ENCODE assay signal across 12 cellular contexts in genomic region chr14:63436286-63437098, GRCh38.
DNase-seq lines count a peak whose midpoint lies in the region; ATAC-seq and TF ChIP-seq lines count a peak whose summit lies in the region.
"Had no signal": no experiment of that assay in that cellular context is flagged by ENCODE, and none has a peak within 500 bp of the region (broad histone marks: within the 10 kb centered on the region; RNA-seq: fewer than 3 reads in every experiment).

No MANE protein-coding gene starts in this region.

- ATAC-seq in body of pancreas (no peak), lung (ENCODE audit: insufficient read depth, low FRiP score) (no peak), HG03139 (IDR thresholded peaks at IDR 0.05; ENCODE audit: unreplicated experiment) (no peak)

- peak overlapping the region; percentile 34 for H3K27ac Mint-ChIP-seq in T-helper 2 cell treated with Interferon-gamma antibody and Interleukin-4, amounts not matched to agents 5 μg/mL and 100 μg/mL, for 36 hours

- 65 to 73% methylated on average over 5 of the region's 5 CpGs for WGBS in body of pancreas, 2 donors
- 66 to 73% methylated on average over 5 of the region's 5 CpGs for WGBS in lung, 2 donors

- H3K27ac ChIP-seq in body of pancreas (peak overlapping the region; percentile 25 to 82 (median 70)), lung (ENCODE audit: low read depth in 1 of 2, low read length in 1 of 2) (peak overlapping the region; percentile 37 to 77), tibial artery (peak overlapping the region; percentile 64 to 72)

- DNase-seq in T-helper 2 cell treated with Interferon-gamma antibody and Interleukin-4, amounts not matched to agents 5 μg/mL and 100 μg/mL, for 36 hours (ENCODE audit: low spot score): no peak
- DNase-seq in T-helper 2 cell (no peak), body of pancreas (no peak), lung (ENCODE audit: low spot score) (no peak), tibial artery (no peak), GM10248 (ENCODE audit: extremely low spot score) (no peak), DMS153 (lab: John Stamatoyannopoulos, UW) (no peak)
- DNase-seq: 8988T, NCI-H510A treated with DMSO at 0.1 percent for 48 hours, small intestine, SW 1271 had no signal

- peaks cover 60% of the 10 kb centered on the region for H3K4me1 Mint-ChIP-seq in T-helper 2 cell treated with Interferon-gamma antibody and Interleukin-4, amounts not matched to agents 5 μg/mL and 100 μg/mL, for 36 hours (ENCODE audit: low read depth)

- no peaks in the 10 kb centered on the region for H3K27me3 ChIP-seq in body of pancreas
- H3K27me3 ChIP-seq in lung (ENCODE audit: control insufficient read depth, insufficient read depth): no peaks in the 10 kb centered on the region
- no peaks in the 10 kb centered on the region for H3K27me3 ChIP-seq in tibial artery

- peaks cover 7% of the 10 kb centered on the region for H3K36me3 Mint-ChIP-seq in T-helper 2 cell treated with Interferon-gamma antibody and Interleukin-4, amounts not matched to agents 5 μg/mL and 100 μg/mL, for 36 hours (ENCODE audit: low read depth)

- TF ChIP-seq POLR2A in body of pancreas (IDR thresholded peaks at IDR 0.05): no peak

- H3K4me1 ChIP-seq in body of pancreas (peaks cover 49% of the 10 kb centered on the region), lung (ENCODE audit: control insufficient read depth in 2 of 2, insufficient read depth in 2 of 2, low read length in 2 of 2) (peaks cover 6 to 43% of the 10 kb centered on the region in 2 donors), tibial artery (peaks cover 0 to 57% (median 39%) of the 10 kb centered on the region in 4 donors)

- intact Hi-C loops in body of pancreas (cut with DNase I): no loop called here
- intact Hi-C loops in tibial artery (cut with DNase I; ENCODE audit: low total_unique reads): no loop called here

- TF ChIP-seq CTCF in body of pancreas (IDR thresholded peaks at IDR 0.05) (no peak), lung (IDR thresholded peaks at IDR 0.05; ENCODE audit: control extremely low read depth, extremely low read depth) (no peak), tibial artery (IDR thresholded peaks at IDR 0.05) (no peak), GM10248 (IDR thresholded peaks at IDR 0.05; ENCODE audit: control extremely low read depth, extremely low read depth, low read depth, missing control alignments) (no peak)

- POLR2A ChIA-PET in GM10248 (lab: Yijun Ruan, JAX): no interaction called here

- no peaks in the 10 kb centered on the region for H3K9me3 ChIP-seq in body of pancreas
- H3K9me3 ChIP-seq in lung (ENCODE audit: control insufficient read depth in 2 of 2, insufficient read depth in 1 of 2, low read length in 1 of 2): no peaks in the 10 kb centered on the region
- no peaks in the 10 kb centered on the region for H3K9me3 ChIP-seq in tibial artery

- H3K4me3 Mint-ChIP-seq in T-helper 2 cell treated with Interferon-gamma antibody and Interleukin-4, amounts not matched to agents 5 μg/mL and 100 μg/mL, for 36 hours: peak overlapping the region; percentile 5

- no peaks in the 10 kb centered on the region for H3K9me3 Mint-ChIP-seq in T-helper 2 cell treated with Interferon-gamma antibody and Interleukin-4, amounts not matched to agents 5 μg/mL and 100 μg/mL, for 36 hours

- CTCF ChIA-PET in GM10248 (lab: Yijun Ruan, JAX): interaction anchor here (1.0 to 1.2 kb wide), 2 partner anchors 11 to 24 kb away, joined by 3 read pairs; no protein-coding TSS in a partner anchor

- no peaks in the 10 kb centered on the region for H3K27me3 Mint-ChIP-seq in T-helper 2 cell treated with Interferon-gamma antibody and Interleukin-4, amounts not matched to agents 5 μg/mL and 100 μg/mL, for 36 hours (ENCODE audit: low read depth)

- H3K4me3 ChIP-seq in body of pancreas: no peak overlapping the region
- no peak overlapping the region for H3K4me3 ChIP-seq in lung
- H3K4me3 ChIP-seq in tibial artery: no peak overlapping the region

- no peaks in the 10 kb centered on the region for H3K36me3 ChIP-seq in body of pancreas (replicated peaks in 1 of 2; ENCODE audit: insufficient read depth in 1 of 2, low read depth in 2 of 2)
- no peaks in the 10 kb centered on the region for H3K36me3 ChIP-seq in lung (ENCODE audit: control insufficient read depth in 2 of 2, insufficient read depth in 2 of 2, low read length in 2 of 2)
- H3K36me3 ChIP-seq in tibial artery: no peaks in the 10 kb centered on the region
